ENCODE assay signal across 20 cellular contexts in genomic region chr16:86027366-86028126, GRCh38.
DNase-seq lines count a peak whose midpoint lies in the region; ATAC-seq and TF ChIP-seq lines count a peak whose summit lies in the region.
"Had no signal": no experiment of that assay in that cellular context is flagged by ENCODE, and none has a peak within 500 bp of the region (broad histone marks: within the 10 kb centered on the region; RNA-seq: fewer than 3 reads in every experiment).

No MANE protein-coding gene starts in this region.

- no peak overlapping the region for H3K4me3 Mint-ChIP-seq in Calu3 (ENCODE audit: low read depth, unreplicated experiment)
- H3K4me3 Mint-ChIP-seq in HFFc6, result no peak overlapping the region
- H3K4me3 Mint-ChIP-seq in nephron progenitor cell, result no peak overlapping the region
- no peak overlapping the region for H3K4me3 Mint-ChIP-seq in WTC11
- H3K4me3 Mint-ChIP-seq: H9 had no signal

- H3K4me3 ChIP-seq in coronary artery (no peak overlapping the region), mucosa of descending colon (no peak overlapping the region)
- H3K4me3 ChIP-seq: A549, SK-N-MC had no signal

- H3K9me3 Mint-ChIP-seq in Calu3 (ENCODE audit: low read depth, unreplicated experiment), result peaks cover 3% of the 10 kb centered on the region
- H3K9me3 Mint-ChIP-seq in HFFc6, result peaks cover 23% of the 10 kb centered on the region
- peaks cover 40% of the 10 kb centered on the region for H3K9me3 Mint-ChIP-seq in nephron progenitor cell
- peaks cover 43% of the 10 kb centered on the region for H3K9me3 Mint-ChIP-seq in WTC11

- DNase-seq in Calu3, result peak; percentile 42
- peak; percentile 25 for DNase-seq in LoVo (ENCODE audit: low spot score)
- DNase-seq in coronary artery (ENCODE audit: low spot score), result peak; percentile 41
- DNase-seq in mucosa of descending colon, result peak in 2 of 3 donors; percentile 53 to 64
- DNase-seq in HFFc6, result no peak
- no peak for DNase-seq in nephron progenitor cell
- DNase-seq in NK-92 (lab: John Stamatoyannopoulos, UW; ENCODE audit: unreplicated experiment), result no peak
- DNase-seq in WTC11 (ENCODE audit: low spot score), result no peak
- DNase-seq: C1 segment of cervical spinal cord, EL, H9, NCI-H1436 treated with DMSO at 0.1 percent for 48 hours, NCI-H2029 treated with DMSO at 0.1 percent for 48 hours, NCI-H510A, NCI-H774, Right ventricle myocardium superior had no signal

- no TSS peak for BruUV-seq in Calu3 (replicated peaks; lab: Mats Ljungman, UMichigan)

- H3K4me1 ChIP-seq in mucosa of descending colon (ENCODE audit: low read depth), result peaks cover 22% of the 10 kb centered on the region
- H3K4me1 ChIP-seq: A549 had no signal

- H3K27me3 Mint-ChIP-seq in Calu3 (ENCODE audit: unreplicated experiment), result peaks cover 79% of the 10 kb centered on the region
- H3K27me3 Mint-ChIP-seq in HFFc6 (ENCODE audit: insufficient read depth), result peaks cover 55% of the 10 kb centered on the region
- H3K27me3 Mint-ChIP-seq in nephron progenitor cell (ENCODE audit: low read depth, poor library complexity), result peaks cover 15% of the 10 kb centered on the region
- H3K27me3 Mint-ChIP-seq in WTC11 (ENCODE audit: low read depth), result peaks cover 11% of the 10 kb centered on the region

- H3K27ac ChIP-seq in coronary artery, result no peak overlapping the region
- H3K27ac ChIP-seq: A549, HL-60, SK-N-MC had no signal

- peaks cover 11% of the 10 kb centered on the region for H3K9me3 ChIP-seq in mucosa of descending colon

- intact Hi-C loops in Calu3 (cut with micrococcal nuclease; ENCODE audit: unreplicated experiment) (no loop called here), mucosa of descending colon (cut with DNase I, micrococcal nuclease) (no loop called here)

- H3K36me3 Mint-ChIP-seq in Calu3 (ENCODE audit: insufficient read depth, unreplicated experiment) (no peaks in the 10 kb centered on the region), HFFc6 (ENCODE audit: low read depth) (peaks cover 9% of the 10 kb centered on the region), nephron progenitor cell (ENCODE audit: low read depth) (no peaks in the 10 kb centered on the region), WTC11 (peaks cover 9% of the 10 kb centered on the region)

- TF ChIP-seq CTCF in Calu3 (IDR thresholded peaks at IDR 0.05; ENCODE audit: unreplicated experiment), result no peak
- TF ChIP-seq CTCF in coronary artery (IDR thresholded peaks at IDR 0.05), result no peak
- TF ChIP-seq CTCF in mucosa of descending colon (IDR thresholded peaks at IDR 0.05), result no peak
- no peak for TF ChIP-seq CTCF in HFFc6 (IDR thresholded peaks at IDR 0.05)
- no peak for TF ChIP-seq CTCF in nephron progenitor cell (IDR thresholded peaks at IDR 0.05)
- no peak for TF ChIP-seq CTCF in WTC11 (IDR thresholded peaks at IDR 0.05)

- H3K36me3 ChIP-seq in mucosa of descending colon (ENCODE audit: low read depth), result no peaks in the 10 kb centered on the region

- POLR2A ChIA-PET in WTC11 (lab: Charles Lee), result no interaction called here

- H3K4me1 Mint-ChIP-seq in Calu3 (ENCODE audit: low read depth, unreplicated experiment), result peaks cover 13% of the 10 kb centered on the region
- no peaks in the 10 kb centered on the region for H3K4me1 Mint-ChIP-seq in HFFc6 (ENCODE audit: low read depth)
- H3K4me1 Mint-ChIP-seq in nephron progenitor cell, result peaks cover 33% of the 10 kb centered on the region
- peaks cover 7% of the 10 kb centered on the region for H3K4me1 Mint-ChIP-seq in WTC11

- ATAC-seq in mucosa of descending colon (peak; percentile 81), WTC11 (no peak)
- ATAC-seq: A549, Panc1 had no signal

- H3K27ac Mint-ChIP-seq in Calu3 (ENCODE audit: unreplicated experiment) (no peak overlapping the region), HFFc6 (no peak overlapping the region), nephron progenitor cell (no peak overlapping the region), WTC11 (no peak overlapping the region)

- CTCF ChIA-PET in Calu3 (lab: Charles Lee) (interaction anchor here (0.6 to 2.2 kb wide), 3 partner anchors 206 to 286 kb away, joined by 4 to 5 read pairs (median 4); no protein-coding TSS in a partner anchor), WTC11 (lab: Charles Lee) (interaction anchor here (2.3 kb wide), 2 partner anchors 8 to 17 kb away, joined by 10 to 16 read pairs; no protein-coding TSS in a partner anchor)

TF ChIP-seq in WTC11, 78 proteins besides CTCF, POLR2A, EP300 and RAD21:
- TF ChIP-seq TEAD4 (CRISPR knock-in tag; IDR thresholded peaks at IDR 0.05) (no peak), GTF2I (CRISPR knock-in tag; conservative IDR thresholded peaks at IDR 0.05) (no peak), ZNF138 (CRISPR knock-in tag; conservative IDR thresholded peaks at IDR 0.05) (no peak), ZNF425 (CRISPR knock-in tag; conservative IDR thresholded peaks at IDR 0.05) (no peak), FOXP1 (CRISPR knock-in tag; IDR thresholded peaks at IDR 0.05; ENCODE audit: borderline replicate concordance) (no peak)
TF ChIP-seq in WTC11: peak in this region for 0.

Comparison
In these comparisons a context has a peak if more than half of its experiments do, and no peak if none do; other contexts are left out.
1. DNase-seq: peak in Calu3 (single experiment), LoVo (single experiment), coronary artery (single experiment) and mucosa of descending colon (2 of 3); none in HFFc6 (single experiment), nephron progenitor cell (single experiment), NK-92 (single experiment) and WTC11 (single experiment).